9 cellular contexts compared by ENCODE assay signal in the genomic region with DNA sequence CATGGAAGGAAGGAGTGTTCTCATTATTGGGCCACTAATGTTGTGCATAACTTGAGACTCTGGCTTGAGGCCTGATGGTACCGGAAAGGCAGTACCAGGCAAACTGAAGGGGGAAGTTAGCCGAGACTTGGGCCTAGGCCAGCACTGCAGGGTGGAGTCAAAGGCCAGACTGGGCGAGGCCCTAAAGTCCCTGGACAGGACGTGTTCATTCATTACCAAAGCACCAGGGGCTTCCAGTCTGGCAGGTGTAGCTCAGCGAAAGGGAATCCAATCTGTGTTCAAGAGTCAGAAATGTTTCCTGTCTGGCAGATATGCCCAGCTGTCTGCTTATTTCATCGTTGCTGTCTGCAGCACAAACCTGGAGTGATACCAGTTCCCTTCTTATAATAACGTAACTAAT. TPM values are rescaled to one million over a fixed set of nuclear protein-coding genes. Genes with fewer than 3 reads are reported as not detected.
A peak's percentile ranks its signal among the peaks of the same experiment; 100 is the strongest.
DNase-seq lines count a peak whose midpoint lies in the region; ATAC-seq and TF ChIP-seq lines count a peak whose summit lies in the region.
"Had no signal": no experiment of that assay in that cellular context is flagged by ENCODE, and none has a peak within 500 bp of the region (broad histone marks: within the 10 kb centered on the region; RNA-seq: fewer than 3 reads in every experiment).

No MANE protein-coding gene starts in this region.

- no peaks in the 10 kb centered on the region for H3K9me3 Mint-ChIP-seq in CD4-positive, alpha-beta T cell

- H3K4me1 Mint-ChIP-seq in CD4-positive, alpha-beta T cell (ENCODE audit: low read depth) = peaks cover 6% of the 10 kb centered on the region

- no peaks in the 10 kb centered on the region for H3K9me3 ChIP-seq in testis
- no peaks in the 10 kb centered on the region for H3K9me3 ChIP-seq in CD4-positive, alpha-beta T cell (ENCODE audit: control insufficient read depth, low read length)

- no peaks in the 10 kb centered on the region for H3K27me3 Mint-ChIP-seq in CD4-positive, alpha-beta T cell

- no peak for TF ChIP-seq POLR2A in testis (IDR thresholded peaks at IDR 0.05)

- DNase-seq in UCSD-AML1 (lab: John Stamatoyannopoulos, UW; ENCODE audit: unreplicated experiment) (peak; percentile 47), inferior parietal cortex (ENCODE audit: extremely low spot score) (peak; percentile 27), testis (peak; percentile 67), NK-92 (lab: John Stamatoyannopoulos, UW; ENCODE audit: unreplicated experiment) (no peak), HK-2 (ENCODE audit: unreplicated experiment) (no peak), NCI-H2107 (lab: John Stamatoyannopoulos, UW) (no peak)
- no peak for DNase-seq in CD4-positive, alpha-beta T cell
- DNase-seq: activated CD4-positive, CD25-positive, alpha-beta regulatory T cell treated with anti-CD3 and anti-CD28 coated beads, Interleukin-2, amount 50 U/mL, for 72 hours had no signal

- CTCF ChIA-PET in CD4-positive, alpha-beta T cell (lab: Charles Lee) = no interaction called here

- 35 to 41% methylated on average over 4 to 7 of the region's 7 CpGs for WGBS in testis, 2 donors

- H3K4me3 Mint-ChIP-seq in CD4-positive, alpha-beta T cell = no peak overlapping the region

- H3K27ac ChIP-seq in testis = peak overlapping the region in 1 of 2 donors; percentile 19
- H3K27ac ChIP-seq in CD4-positive, alpha-beta T cell (ENCODE audit: low read depth, low read length) = no peak overlapping the region

- intact Hi-C loops in testis (cut with DNase I; ENCODE audit: low total_unique reads) = no loop called here
- intact Hi-C loops in CD4-positive, alpha-beta T cell (cut with DNase I, micrococcal nuclease) = no loop called here

- H3K27me3 ChIP-seq in testis = no peaks in the 10 kb centered on the region
- no peaks in the 10 kb centered on the region for H3K27me3 ChIP-seq in CD4-positive, alpha-beta T cell (ENCODE audit: control insufficient read depth, insufficient read depth, low read length)

- H3K36me3 ChIP-seq in testis (ENCODE audit: low read depth, missing control alignments) = no peaks in the 10 kb centered on the region

- H3K4me3 ChIP-seq in testis = no peak overlapping the region

- peaks cover 6% of the 10 kb centered on the region for H3K36me3 Mint-ChIP-seq in CD4-positive, alpha-beta T cell (ENCODE audit: low read depth)

- peak; percentile 23 for ATAC-seq in HG03108 (IDR thresholded peaks at IDR 0.05; ENCODE audit: unreplicated experiment)
- no peak for ATAC-seq in CD4-positive, alpha-beta T cell (ENCODE audit: poor library complexity)

- peaks cover 18% of the 10 kb centered on the region for H3K4me1 ChIP-seq in testis

- H3K27ac Mint-ChIP-seq in CD4-positive, alpha-beta T cell = no peak overlapping the region

- no peak for TF ChIP-seq CTCF in testis (IDR thresholded peaks at IDR 0.05)
- TF ChIP-seq CTCF in CD4-positive, alpha-beta T cell (IDR thresholded peaks at IDR 0.05) = no peak

- POLR2A ChIA-PET in CD4-positive, alpha-beta T cell (lab: Charles Lee) = no interaction called here

RNA-seq across cellular contexts. Expression of a gene that starts 4.7 kb away (rescaled TPM):
- total RNA-seq in testis = 10 to 100 TPM; 43.4 to 53.8 TPM
- polyA plus RNA-seq in testis (ENCODE audit: insufficient read depth, low read depth, low replicate concordance) = 9.1 TPM
- total RNA-seq in CD4-positive, alpha-beta T cell = 10 to 100 TPM; 75.4 to 77.1 TPM

Comparison
In these comparisons a context has a peak if more than half of its experiments do, and no peak if none do; other contexts are left out.
1. DNase-seq: peak in UCSD-AML1 (single experiment), inferior parietal cortex (single experiment) and testis (single experiment); none in NK-92 (single experiment), HK-2 (single experiment), CD4-positive, alpha-beta T cell (0 of 10) and NCI-H2107 (single experiment).